In genomic region chr22:37822079-37822833, GRCh38 we compare ENCODE assay signal across 30 cellular contexts. TPM values are rescaled to one million over a fixed set of nuclear protein-coding genes. Genes with fewer than 3 reads are reported as not detected.
DNase-seq lines count a peak whose midpoint lies in the region; ATAC-seq, FAIRE-seq and TF ChIP-seq lines count a peak whose summit lies in the region.
"Had no signal": no experiment of that assay in that cellular context is flagged by ENCODE, and none has a peak within 500 bp of the region (broad histone marks: within the 10 kb centered on the region; RNA-seq: fewer than 3 reads in every experiment).

No MANE protein-coding gene starts in this region.

- CTCF ChIA-PET in Calu3 (lab: Charles Lee) (interaction anchor here (0.6 kb wide), 1 partner anchor 288 kb away, joined by 3 read pairs; no protein-coding TSS in a partner anchor), HEK293 (lab: Yijun Ruan, JAX) (interaction anchor here (1.2 kb wide), 1 partner anchor 41 kb away, joined by 6 read pairs; no protein-coding TSS in a partner anchor)

- no TSS peak for BruUV-seq in Calu3 (replicated peaks; lab: Mats Ljungman, UMichigan)

- H3K4me1 Mint-ChIP-seq in Calu3 (ENCODE audit: low read depth, unreplicated experiment) (peaks cover 9% of the 10 kb centered on the region), astrocyte (ENCODE audit: low read depth, unreplicated experiment) (peaks cover 2% of the 10 kb centered on the region)

- H3K36me3 Mint-ChIP-seq in Calu3 (ENCODE audit: insufficient read depth, unreplicated experiment) = peaks cover 14% of the 10 kb centered on the region
- H3K36me3 Mint-ChIP-seq in astrocyte (ENCODE audit: low read depth, unreplicated experiment) = peaks cover 3% of the 10 kb centered on the region
- H3K36me3 Mint-ChIP-seq: IgD-negative memory B cell; mesothelial cell of epicardium; stimulated activated memory B cell treated with anti-CD40 and anti-IgM and Interleukin-4, amounts not matched to agents 10 μg/mL and 1 μg/mL and 100 μg/mL, for 72 hours had no signal

- H3K27ac Mint-ChIP-seq in Calu3 (ENCODE audit: unreplicated experiment) (peak overlapping the region; percentile 45), astrocyte (ENCODE audit: unreplicated experiment) (no peak overlapping the region)
- H3K27ac Mint-ChIP-seq: CD4-positive, alpha-beta T cell; IgD-negative memory B cell; mesothelial cell of epicardium; stimulated activated memory B cell treated with anti-CD40 and anti-IgM and Interleukin-4, amounts not matched to agents 10 μg/mL and 1 μg/mL and 100 μg/mL, for 72 hours had no signal

- no peak overlapping the region for H3K9ac ChIP-seq in astrocyte (ENCODE audit: low read length)

- ATAC-seq in HG03378 (IDR thresholded peaks at IDR 0.05; ENCODE audit: unreplicated experiment) (no peak), GM18505 (IDR thresholded peaks at IDR 0.05; ENCODE audit: unreplicated experiment) (no peak)
- ATAC-seq: activated T-cell treated with anti-CD3 and anti-CD28 coated beads, Interleukin-2, amount 50 U/mL, for 4 hours; GM12878; left cardiac atrium; stimulated activated memory B cell treated with anti-CD40 and anti-IgM and Interleukin-4, amounts not matched to agents 10 μg/mL and 1 μg/mL and 100 μg/mL, for 72 hours had no signal

- H3K27me3 Mint-ChIP-seq in Calu3 (ENCODE audit: unreplicated experiment) (no peaks in the 10 kb centered on the region), astrocyte (ENCODE audit: low read depth, unreplicated experiment) (peaks cover 41% of the 10 kb centered on the region)

- H3K4me1 ChIP-seq in HEK293 (ENCODE audit: control insufficient read depth, insufficient read depth, low read length) (peaks cover 3% of the 10 kb centered on the region; the same call in 1 of the 2 replicates), astrocyte (ENCODE audit: insufficient read depth, low read length) (peaks cover 22% of the 10 kb centered on the region)

- H3K36me3 ChIP-seq in HEK293 (ENCODE audit: control insufficient read depth in 2 of 2, insufficient read depth in 1 of 2, low read length in 2 of 2) (no peaks in the 10 kb centered on the region; a peak in 1 of 3 replicates), astrocyte (ENCODE audit: insufficient read depth, low read length) (no peaks in the 10 kb centered on the region)

- TF ChIP-seq CTCF in Calu3 (IDR thresholded peaks at IDR 0.05; ENCODE audit: unreplicated experiment) (no peak), HEK293 (tag by site-specific recombination; IDR thresholded peaks at IDR 0.05) (peak; percentile 24; the same call in 1 of the 2 replicates), astrocyte (IDR thresholded peaks at IDR 0.05; ENCODE audit: insufficient read depth, low read depth, low read length) (no peak)

- H3K79me2 ChIP-seq in astrocyte (ENCODE audit: insufficient read depth, low read length) = no peaks in the 10 kb centered on the region

- intact Hi-C loops in Calu3 (cut with micrococcal nuclease; ENCODE audit: unreplicated experiment) = no loop called here

- no peaks in the 10 kb centered on the region for H3K9me3 ChIP-seq in HEK293 (ENCODE audit: control insufficient read depth, insufficient read depth, low read depth, low read length)
- no peaks in the 10 kb centered on the region for H3K9me3 ChIP-seq in astrocyte (ENCODE audit: insufficient read depth, low read depth, low read length)
- H3K9me3 ChIP-seq: testis had no signal

- peaks cover 20% of the 10 kb centered on the region for H3K27me3 ChIP-seq in astrocyte (ENCODE audit: insufficient read depth, low read length)
- H3K27me3 ChIP-seq: testis had no signal

- H3K4me3 ChIP-seq in HEK293 (ENCODE audit: low read depth, low read length) (no peak overlapping the region), astrocyte (ENCODE audit: insufficient read depth, low read depth, low read length) (no peak overlapping the region)
- H3K4me3 ChIP-seq: GM12878, testis had no signal

- POLR2A ChIA-PET in HEK293 (lab: Yijun Ruan, JAX) = interaction anchor here (0.6 to 1.1 kb wide), 2 partner anchors 22 to 41 kb away, joined by 4 read pairs; partner anchors contain the start of gene ANKRD54

- TF ChIP-seq POLR2A in GM18505 (IDR thresholded peaks at IDR 0.05; ENCODE audit: borderline replicate concordance, extremely low read depth, insufficient read depth, insufficient read length) = no peak

- FAIRE-seq in astrocyte (lab: Jason Lieb, UNC) = no peak
- FAIRE-seq: GM12878 had no signal

- no peak overlapping the region for H2AFZ ChIP-seq in astrocyte (ENCODE audit: low read depth, low read length)

- H3K9me3 Mint-ChIP-seq in Calu3 (ENCODE audit: low read depth, unreplicated experiment) (no peaks in the 10 kb centered on the region), astrocyte (ENCODE audit: unreplicated experiment) (no peaks in the 10 kb centered on the region)
- H3K9me3 Mint-ChIP-seq: activated T-cell treated with anti-CD3 and anti-CD28 coated beads, Interleukin-2, amount 50 U/mL, for 4 hours; CD4-positive, alpha-beta T cell; IgD-negative memory B cell; mesothelial cell of epicardium; stimulated activated memory B cell treated with anti-CD40 and anti-IgM and Interleukin-4, amounts not matched to agents 10 μg/mL and 1 μg/mL and 100 μg/mL, for 72 hours had no signal

- H4K20me1 ChIP-seq in astrocyte (ENCODE audit: insufficient read depth, low read length) = no peaks in the 10 kb centered on the region

- no peak overlapping the region for H3K4me2 ChIP-seq in astrocyte (ENCODE audit: low read length)

- H3K27ac ChIP-seq in HEK293 (ENCODE audit: extremely low read depth, low read depth, low read length) = no peak overlapping the region
- no peak overlapping the region for H3K27ac ChIP-seq in astrocyte (ENCODE audit: low read depth, low read length)
- H3K27ac ChIP-seq: testis had no signal

- DNase-seq in Calu3 (no peak), astrocyte (ENCODE audit: low read depth) (no peak), mucosa of gallbladder (ENCODE audit: low spot score) (peak; percentile 27), SIG-M5 treated with dmso at 0.1 percent for 504 hours (lab: John Stamatoyannopoulos, UW; ENCODE audit: unreplicated experiment) (no peak), NCI-H1092 treated with DMSO at 0.1 percent for 48 hours (lab: John Stamatoyannopoulos, UW) (no peak)
- DNase-seq: activated naive CD4-positive, alpha-beta T cell treated with Interleukin-2 at 50 U/mL for 16 hours; activated T-cell treated with anti-CD3 and anti-CD28 coated beads, Interleukin-2, amount 50 U/mL, for 4 hours; amniotic stem cell; CD4-positive, alpha-beta T cell; cortex of kidney; DMS79; left cardiac atrium; NCI-H1417 treated with DMSO at 0.1 percent for 48 hours; NCI-H526; RPMI8226; stimulated activated CD4-positive, alpha-beta T cell treated with anti-CD3 and anti-CD28 coated beads, Interleukin-2, amount 100 ng/mL, for 24 hours; SW 1271; testis had no signal

- H3K4me3 Mint-ChIP-seq in Calu3 (ENCODE audit: low read depth, unreplicated experiment) = no peak overlapping the region
- peak overlapping the region; percentile 35 for H3K4me3 Mint-ChIP-seq in astrocyte (ENCODE audit: unreplicated experiment)
- H3K4me3 Mint-ChIP-seq: activated T-cell treated with anti-CD3 and anti-CD28 coated beads, Interleukin-2, amount 50 U/mL, for 4 hours; CD4-positive, alpha-beta T cell; IgD-negative memory B cell; mesothelial cell of epicardium; stimulated activated memory B cell treated with anti-CD40 and anti-IgM and Interleukin-4, amounts not matched to agents 10 μg/mL and 1 μg/mL and 100 μg/mL, for 72 hours had no signal

TF ChIP-seq in HEK293, 187 proteins besides CTCF, POLR2A, EP300 and RAD21:
- TF ChIP-seq ZNF610 (tag by site-specific recombination; IDR thresholded peaks at IDR 0.05; ENCODE audit: borderline replicate concordance) = no peak
- no peak for TF ChIP-seq HIC1 (tag by site-specific recombination; IDR thresholded peaks at IDR 0.05)
- no peak for TF ChIP-seq ZNF23 (tag by site-specific recombination; IDR thresholded peaks at IDR 0.05; ENCODE audit: borderline replicate concordance)
- no peak for TF ChIP-seq ZNF701 (tag by site-specific recombination; IDR thresholded peaks at IDR 0.05)
- TF ChIP-seq GLIS2 (tag by site-specific recombination; IDR thresholded peaks at IDR 0.05) = no peak
- TF ChIP-seq ZNF211 (tag by site-specific recombination; IDR thresholded peaks at IDR 0.05; ENCODE audit: low read depth) = no peak
- TF ChIP-seq ZNF341 (tag by site-specific recombination; IDR thresholded peaks at IDR 0.05; ENCODE audit: low read depth) = peak; percentile 84
- TF ChIP-seq SCRT2 (tag by site-specific recombination; IDR thresholded peaks at IDR 0.05) = peak; percentile 91
- no peak for TF ChIP-seq ZNF837 (tag by site-specific recombination; IDR thresholded peaks at IDR 0.05)
- no peak for TF ChIP-seq ZNF629 (tag by site-specific recombination; IDR thresholded peaks at IDR 0.05)
- TF ChIP-seq ZNF112 (tag by site-specific recombination; IDR thresholded peaks at IDR 0.05) = no peak
- no peak for TF ChIP-seq ZBTB21 (tag by site-specific recombination; IDR thresholded peaks at IDR 0.05)
- peak; percentile 90 for TF ChIP-seq SCRT1 (tag by site-specific recombination; IDR thresholded peaks at IDR 0.05; ENCODE audit: borderline replicate concordance)

RNA-seq across cellular contexts. Expression of gene GALR3, which starts 0.9 kb away (rescaled TPM):
- 0.31 TPM in 1 of 2 replicates, not detected in the other for total RNA-seq in Calu3 (2022)
- total RNA-seq in astrocyte = not detected in 2 replicates
- total RNA-seq in mucosa of gallbladder = 0.29 TPM
- total RNA-seq: activated CD8-positive, alpha-beta memory T cell treated with anti-CD3 and anti-CD28 coated beads for 36 hours; activated T-cell treated with anti-CD3 and anti-CD28 coated beads, Interleukin-2, amount 50 U/mL, for 4 hours; CD4-positive, alpha-beta T cell; fibroblast of lung; GM12878; left cardiac atrium; M059J; pulmonary artery endothelial cell; skeletal muscle tissue had no signal

RNA-seq across cellular contexts. Expression of gene GCAT, which starts 14.5 kb away (rescaled TPM):
- total RNA-seq in Calu3 (2022) (22.7 and 29.9 TPM in 2 replicates), astrocyte (12.8 and 14.3 TPM in 2 replicates), mucosa of gallbladder (22.3 TPM)

RNA-seq across cellular contexts. Expression of gene ANKRD54, which starts 21.9 kb away (rescaled TPM):
- total RNA-seq in Calu3 (2022) (23.9 and 27.1 TPM in 2 replicates), astrocyte (19.9 and 21.5 TPM in 2 replicates), mucosa of gallbladder (34.2 TPM)

RNA-seq across cellular contexts. Expression of gene EIF3L, which starts 27.0 kb away (rescaled TPM):
- 287 and 402 TPM in 2 replicates for total RNA-seq in Calu3 (2022)
- total RNA-seq in astrocyte = 294 and 323 TPM in 2 replicates
- 383 TPM for total RNA-seq in mucosa of gallbladder
